ENCODE assay signal across 18 cellular contexts in genomic region chr14:24011051-24011450, GRCh38. TPM values are rescaled to one million over a fixed set of nuclear protein-coding genes. Genes with fewer than 3 reads are reported as not detected.
DNase-seq lines count a peak whose midpoint lies in the region; ATAC-seq and TF ChIP-seq lines count a peak whose summit lies in the region.
"Had no signal": no experiment of that assay in that cellular context is flagged by ENCODE, and none has a peak within 500 bp of the region (broad histone marks: within the 10 kb centered on the region; RNA-seq: fewer than 3 reads in every experiment).

No MANE protein-coding gene starts in this region.

- H4K20me1 ChIP-seq in DND-41 (ENCODE audit: insufficient read depth, low read length) = no peaks in the 10 kb centered on the region; the same call in 1 of the 2 replicates

- no peak for DNase-seq in activated T-cell treated with anti-CD3 and anti-CD28 coated beads, Interleukin-2, amount 50 U/mL, for 4 hours
- DNase-seq in activated T-cell treated with anti-CD3 and anti-CD28 coated beads, Interleukin-2, amount 50 U/mL, for 1 hour = no peak
- DNase-seq in DND-41 = no peak
- no peak for DNase-seq in activated naive CD4-positive, alpha-beta T cell treated with anti-CD3 and anti-CD28 coated beads, Interleukin-2, amount 50 U/mL, for 72 hours (ENCODE audit: low spot score in 2 of 2)
- no peak for DNase-seq in naive thymus-derived CD8-positive, alpha-beta T cell
- DNase-seq in NCI-H2171 (lab: John Stamatoyannopoulos, UW) = no peak
- DNase-seq in NCI-H1105 treated with DMSO at 0.1 percent for 48 hours (lab: John Stamatoyannopoulos, UW) = no peak
- no peak for DNase-seq in ovary
- DNase-seq: IMR-90, NCI-H1930, pancreas, substantia nigra had no signal

- H3K27ac Mint-ChIP-seq in activated naive CD4-positive, alpha-beta T cell treated with anti-CD3 and anti-CD28 coated beads, Interleukin-2, amount 50 U/mL, for 72 hours = peak overlapping the region; percentile 40 to 85
- peak overlapping the region; percentile 67 to 91 (median 74) for H3K27ac Mint-ChIP-seq in naive thymus-derived CD8-positive, alpha-beta T cell

- no peak for ATAC-seq in activated T-cell treated with anti-CD3 and anti-CD28 coated beads, Interleukin-2, amount 50 U/mL, for 4 hours
- ATAC-seq in DND-41 (ENCODE audit: insufficient read depth, low read depth) = no peak
- ATAC-seq in activated naive CD4-positive, alpha-beta T cell treated with anti-CD3 and anti-CD28 coated beads, Interleukin-2, amount 50 U/mL, for 72 hours = no peak
- ATAC-seq in naive thymus-derived CD8-positive, alpha-beta T cell = no peak
- ATAC-seq: gastroesophageal sphincter, pancreas, Right ventricle myocardium inferior, sciatic nerve had no signal

- peaks cover 34% of the 10 kb centered on the region for H3K4me1 Mint-ChIP-seq in activated T-cell treated with anti-CD3 and anti-CD28 coated beads, Interleukin-2, amount 50 U/mL, for 4 hours (ENCODE audit: low read depth)
- H3K4me1 Mint-ChIP-seq in naive thymus-derived CD8-positive, alpha-beta T cell = peaks cover 24 to 40% (median 39%) of the 10 kb centered on the region in 4 donors

- no peak for TF ChIP-seq POLR2A in ovary (IDR thresholded peaks at IDR 0.05)

- 71 to 80% (median 75%) methylated on average over 2 of the region's 2 CpGs for WGBS in ovary, 3 donors

- no peak for TF ChIP-seq EP300 in ovary (IDR thresholded peaks at IDR 0.05)

- H3K4me1 ChIP-seq in DND-41 (ENCODE audit: insufficient read depth, low read length) (peaks cover 58% of the 10 kb centered on the region), ovary (ENCODE audit: insufficient read depth) (peaks cover 2% of the 10 kb centered on the region)
- H3K4me1 ChIP-seq: HAP-1 had no signal

- TF ChIP-seq CTCF in DND-41 (IDR thresholded peaks at IDR 0.05; ENCODE audit: borderline replicate concordance, extremely low read depth, low read length, poor library complexity, severe bottlenecking) (no peak), ovary (IDR thresholded peaks at IDR 0.05) (no peak)

- no peaks in the 10 kb centered on the region for H3K9me3 Mint-ChIP-seq in activated T-cell treated with anti-CD3 and anti-CD28 coated beads, Interleukin-2, amount 50 U/mL, for 4 hours
- no peaks in the 10 kb centered on the region for H3K9me3 Mint-ChIP-seq in activated naive CD4-positive, alpha-beta T cell treated with anti-CD3 and anti-CD28 coated beads, Interleukin-2, amount 50 U/mL, for 72 hours
- H3K9me3 Mint-ChIP-seq in naive thymus-derived CD8-positive, alpha-beta T cell = no peaks in the 10 kb centered on the region

- intact Hi-C loops in ovary (cut with DNase I) = no loop called here

- H3K9me3 ChIP-seq in DND-41 (ENCODE audit: insufficient read depth, low read length, severe bottlenecking) (no peaks in the 10 kb centered on the region), ovary (no peaks in the 10 kb centered on the region)
- H3K9me3 ChIP-seq: gastroesophageal sphincter, HAP-1, pancreas, vagina had no signal

- POLR2A ChIA-PET in naive thymus-derived CD8-positive, alpha-beta T cell (lab: Charles Lee) = interaction anchor here (0.6 kb wide), 1 partner anchor 150 kb away, joined by 3 read pairs; the partner anchor contains the start of gene IRF9

- H3K4me3 ChIP-seq in DND-41 (ENCODE audit: low read depth in 1 of 2, low read length in 2 of 2) = peak overlapping the region; percentile 9 to 29; a peak in 2 of 4 replicates
- H3K4me3 ChIP-seq in ovary = no peak overlapping the region
- H3K4me3 ChIP-seq: gastroesophageal sphincter, HAP-1, pancreas, vagina had no signal

- no peaks in the 10 kb centered on the region for H3K27me3 Mint-ChIP-seq in activated T-cell treated with anti-CD3 and anti-CD28 coated beads, Interleukin-2, amount 50 U/mL, for 4 hours (ENCODE audit: low read depth)
- no peaks in the 10 kb centered on the region for H3K27me3 Mint-ChIP-seq in naive thymus-derived CD8-positive, alpha-beta T cell

- H3K79me2 ChIP-seq in DND-41 (ENCODE audit: insufficient read depth, low read length) = peaks cover 52% of the 10 kb centered on the region

- peak overlapping the region; percentile 41 for H3K4me3 Mint-ChIP-seq in activated T-cell treated with anti-CD3 and anti-CD28 coated beads, Interleukin-2, amount 50 U/mL, for 4 hours
- peak overlapping the region in 6 of 10 donors; percentile 0 to 48 (median 14) for H3K4me3 Mint-ChIP-seq in naive thymus-derived CD8-positive, alpha-beta T cell

- H3K36me3 Mint-ChIP-seq in activated T-cell treated with anti-CD3 and anti-CD28 coated beads, Interleukin-2, amount 50 U/mL, for 4 hours (ENCODE audit: insufficient read depth) = no peaks in the 10 kb centered on the region
- H3K36me3 Mint-ChIP-seq in activated naive CD4-positive, alpha-beta T cell treated with anti-CD3 and anti-CD28 coated beads, Interleukin-2, amount 50 U/mL, for 72 hours = no peaks in the 10 kb centered on the region
- H3K36me3 Mint-ChIP-seq in naive thymus-derived CD8-positive, alpha-beta T cell = peaks cover 0 to 13% (median 2%) of the 10 kb centered on the region in 3 donors

- H3K4me2 ChIP-seq in DND-41 (ENCODE audit: insufficient read depth, low read length) = peak overlapping the region; percentile 53

- H3K27ac ChIP-seq in DND-41 (ENCODE audit: low read length) (peak overlapping the region; percentile 63), ovary (no peak overlapping the region)
- H3K27ac ChIP-seq: gastroesophageal sphincter, pancreas, vagina, VCaP had no signal

- H2AFZ ChIP-seq in DND-41 (ENCODE audit: low read depth, low read length) = no peak overlapping the region

- peak overlapping the region; percentile 35 for H3K9ac ChIP-seq in DND-41 (ENCODE audit: low read depth, low read length)

- H3K27me3 ChIP-seq in DND-41 (ENCODE audit: insufficient read depth, low read length, poor library complexity) = no peaks in the 10 kb centered on the region
- H3K27me3 ChIP-seq in ovary = no peaks in the 10 kb centered on the region
- H3K27me3 ChIP-seq: gastroesophageal sphincter, pancreas, vagina had no signal

- peaks cover 9% of the 10 kb centered on the region for H3K36me3 ChIP-seq in DND-41 (ENCODE audit: insufficient read depth, low read length)
- no peaks in the 10 kb centered on the region for H3K36me3 ChIP-seq in ovary
- H3K36me3 ChIP-seq: gastroesophageal sphincter, HAP-1, pancreas, vagina had no signal

RNA-seq across cellular contexts. Expression of gene DHRS4L2, which starts 22.3 kb away (rescaled TPM):
- total RNA-seq in activated T-cell treated with anti-CD3 and anti-CD28 coated beads, Interleukin-2, amount 50 U/mL, for 4 hours = 10 to 100 TPM; 10.8 to 15.9 (median 12.5) TPM
- 10 to 100 TPM; 13.5 to 22.1 TPM for total RNA-seq in activated naive CD4-positive, alpha-beta T cell treated with anti-CD3 and anti-CD28 coated beads, Interleukin-2, amount 50 U/mL, for 72 hours
- 10 to 100 TPM; 15.1 to 17.3 TPM for total RNA-seq in naive thymus-derived CD8-positive, alpha-beta T cell
- 10 to 100 TPM; 10.9 to 24.0 (median 21.2) TPM for polyA plus RNA-seq in naive thymus-derived CD8-positive, alpha-beta T cell
- total RNA-seq in ovary = 10 to 100 TPM in 6 of 7 donors, 1 to 10 TPM in 1; 7.7 to 33.1 (median 19.5) TPM
- 10 to 100 TPM; 17.6 to 20.3 TPM for polyA plus RNA-seq in ovary

RNA-seq across cellular contexts. Expression of gene CARMIL3, which starts 40.8 kb away (rescaled TPM):
- total RNA-seq in activated T-cell treated with anti-CD3 and anti-CD28 coated beads, Interleukin-2, amount 50 U/mL, for 4 hours = 1 to 10 TPM; 1.3 to 1.8 (median 1.3) TPM
- total RNA-seq in activated naive CD4-positive, alpha-beta T cell treated with anti-CD3 and anti-CD28 coated beads, Interleukin-2, amount 50 U/mL, for 72 hours = 1 to 10 TPM; 2.1 to 6.7 TPM
- total RNA-seq in naive thymus-derived CD8-positive, alpha-beta T cell = under 1 TPM in 1 of 2 experiments, not detected in 1; 0.16 TPM
- under 1 TPM in 1 of 3 donors, not detected in 2; 0.03 TPM for polyA plus RNA-seq in naive thymus-derived CD8-positive, alpha-beta T cell
- 1 to 10 TPM in 1 of 7 donors, under 1 TPM in 5, not detected in 1; 0.08 to 1.3 (median 0.37) TPM for total RNA-seq in ovary
- polyA plus RNA-seq in ovary = under 1 TPM; 0.08 to 0.10 TPM
- polyA plus RNA-seq: IMR-90 had no signal

RNA-seq across cellular contexts. Expression of gene DHRS4, which starts 57.5 kb away (rescaled TPM):
- 10 to 100 TPM; 12.6 to 23.0 (median 19.4) TPM for total RNA-seq in activated T-cell treated with anti-CD3 and anti-CD28 coated beads, Interleukin-2, amount 50 U/mL, for 4 hours
- 10 to 100 TPM; 14.8 to 17.6 TPM for total RNA-seq in activated naive CD4-positive, alpha-beta T cell treated with anti-CD3 and anti-CD28 coated beads, Interleukin-2, amount 50 U/mL, for 72 hours
- total RNA-seq in naive thymus-derived CD8-positive, alpha-beta T cell = 10 to 100 TPM; 15.2 to 16.9 TPM
- polyA plus RNA-seq in naive thymus-derived CD8-positive, alpha-beta T cell = 10 to 100 TPM; 28.8 to 37.6 (median 34.9) TPM
- total RNA-seq in ovary = 10 to 100 TPM; 16.6 to 38.7 (median 25.4) TPM
- polyA plus RNA-seq in ovary = 10 to 100 TPM; 25.2 to 38.8 TPM
